In the genomic region with DNA sequence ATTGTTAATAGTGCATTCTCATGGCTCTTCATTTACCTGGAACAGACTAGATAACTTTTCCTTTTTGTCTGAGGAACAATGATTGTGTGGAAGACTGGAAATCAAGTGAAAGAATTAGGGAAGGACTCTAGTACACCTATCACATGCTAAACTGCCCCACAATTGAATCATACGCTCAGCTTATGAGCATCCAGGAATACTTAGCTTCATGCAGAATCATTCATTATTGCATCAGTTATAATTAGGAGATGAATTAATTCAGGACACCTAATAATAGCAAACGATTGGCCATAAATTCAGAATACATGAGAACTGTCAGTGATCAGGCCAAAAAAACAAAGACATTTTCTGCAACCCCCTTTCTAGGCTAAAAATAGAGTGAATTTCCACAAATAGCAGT, we compare ENCODE assay signal across 29 cellular contexts.
"Had no signal": no experiment of that assay in that cellular context is flagged by ENCODE, and none has a peak within 500 bp of the region (broad histone marks: within the 10 kb centered on the region; RNA-seq: fewer than 3 reads in every experiment).

No MANE protein-coding gene starts in this region.

- H3K27me3 Mint-ChIP-seq: stimulated activated memory B cell treated with anti-CD40 and anti-IgM and Interleukin-4, amounts not matched to agents 10 μg/mL and 1 μg/mL and 100 μg/mL, for 72 hours; stimulated activated naive CD8-positive, alpha-beta T cell treated with anti-CD3 and anti-CD28 coated beads, Interleukin-15, amount 100 ng/mL, for 72 hours had no signal

- H3K9me3 Mint-ChIP-seq: nephron; neural progenitor cell; stimulated activated memory B cell treated with anti-CD40 and anti-IgM and Interleukin-4, amounts not matched to agents 10 μg/mL and 1 μg/mL and 100 μg/mL, for 72 hours had no signal

- ATAC-seq: naive thymus-derived CD4-positive, alpha-beta T cell; natural killer cell; pancreas; right cardiac atrium; right lobe of liver; stimulated activated memory B cell treated with anti-CD40 and anti-IgM and Interleukin-4, amounts not matched to agents 10 μg/mL and 1 μg/mL and 100 μg/mL, for 72 hours; stimulated activated naive CD8-positive, alpha-beta T cell treated with anti-CD3 and anti-CD28 coated beads, Interleukin-15, amount 100 ng/mL, for 72 hours; stimulated activated naive CD8-positive, alpha-beta T cell treated with anti-CD3 and anti-CD28 coated beads, Interleukin-15, Interleukin-2, amounts not matched to agents 100 U/mL and 50 U/mL, for 24 hours had no signal

- H3K27ac Mint-ChIP-seq: naive thymus-derived CD4-positive, alpha-beta T cell; natural killer cell; nephron; neural progenitor cell; stimulated activated memory B cell treated with anti-CD40 and anti-IgM and Interleukin-4, amounts not matched to agents 10 μg/mL and 1 μg/mL and 100 μg/mL, for 72 hours; stimulated activated naive CD8-positive, alpha-beta T cell treated with anti-CD3 and anti-CD28 coated beads, Interleukin-15, amount 100 ng/mL, for 72 hours had no signal

- H3K4me3 ChIP-seq: neural progenitor cell, pancreas, prostate gland, right lobe of liver, sigmoid colon, spleen, thoracic aorta, thyroid gland, tibial nerve, upper lobe of left lung, vagina had no signal

- H3K9ac ChIP-seq: neural progenitor cell had no signal

- H3K36me3 Mint-ChIP-seq: naive thymus-derived CD4-positive, alpha-beta T cell; neural progenitor cell; stimulated activated memory B cell treated with anti-CD40 and anti-IgM and Interleukin-4, amounts not matched to agents 10 μg/mL and 1 μg/mL and 100 μg/mL, for 72 hours had no signal

- H3K4me3 Mint-ChIP-seq: naive thymus-derived CD4-positive, alpha-beta T cell; natural killer cell; nephron; neural progenitor cell; stimulated activated memory B cell treated with anti-CD40 and anti-IgM and Interleukin-4, amounts not matched to agents 10 μg/mL and 1 μg/mL and 100 μg/mL, for 72 hours; stimulated activated naive CD8-positive, alpha-beta T cell treated with anti-CD3 and anti-CD28 coated beads, Interleukin-15, amount 100 ng/mL, for 72 hours had no signal

- H3K27ac ChIP-seq: neural progenitor cell, pancreas, prostate gland, right lobe of liver, sigmoid colon, spleen, thoracic aorta, thyroid gland, tibial nerve, upper lobe of left lung, vagina had no signal

- FAIRE-seq: pancreas, small intestine, urothelium cell line had no signal

- H3K9me3 ChIP-seq: pancreas, prostate gland, right lobe of liver, sigmoid colon, spleen, thoracic aorta, thyroid gland, tibial nerve, upper lobe of left lung, vagina had no signal

- H3K4me1 ChIP-seq: pancreas, prostate gland, right lobe of liver, sigmoid colon, spleen, thyroid gland, tibial nerve, upper lobe of left lung, vagina had no signal

- H3K27me3 ChIP-seq: neural progenitor cell, right lobe of liver, sigmoid colon, spleen, thyroid gland, tibial nerve, upper lobe of left lung, vagina had no signal

- H3K4me1 Mint-ChIP-seq: naive thymus-derived CD4-positive, alpha-beta T cell; natural killer cell; nephron; neural progenitor cell; stimulated activated memory B cell treated with anti-CD40 and anti-IgM and Interleukin-4, amounts not matched to agents 10 μg/mL and 1 μg/mL and 100 μg/mL, for 72 hours; stimulated activated naive CD8-positive, alpha-beta T cell treated with anti-CD3 and anti-CD28 coated beads, Interleukin-15, amount 100 ng/mL, for 72 hours had no signal

- DNase-seq: naive thymus-derived CD4-positive, alpha-beta T cell; natural killer cell; occipital lobe; pancreas; right cardiac atrium; right lobe of liver; sigmoid colon; small intestine; spleen; stimulated activated CD4-positive, alpha-beta T cell treated with anti-CD3 and anti-CD28 coated beads, Interleukin-12 subunit alpha, Interleukin-12 subunit beta, amount 100 ng/mL, for 4 hours; stimulated activated CD4-positive, alpha-beta T cell treated with anti-CD3 and anti-CD28 coated beads, Interleukin-1b, Interleukin-23, amount 100 ng/mL, for 48 hours; stimulated activated CD4-positive, alpha-beta T cell treated with anti-CD3 and anti-CD28 coated beads, Interleukin-4, amount 100 ng/mL, for 1 hour; stimulated activated CD4-positive, alpha-beta T cell treated with anti-CD3 and anti-CD28 coated beads, Interleukin-4, amount 100 ng/mL, for 4 hours; stimulated activated CD8-positive, alpha-beta memory T cell treated with anti-CD3 and anti-CD28 coated beads, Interleukin-4, amount 100 ng/mL, for 48 hours; stimulated activated naive CD4-positive, alpha-beta T cell; stimulated activated naive CD8-positive, alpha-beta T cell treated with anti-CD3 and anti-CD28 coated beads, Interleukin-15, amount 100 ng/mL, for 72 hours; stimulated activated naive CD8-positive, alpha-beta T cell treated with anti-CD3 and anti-CD28 coated beads, Interleukin-15, Interleukin-2, amounts not matched to agents 100 U/mL and 50 U/mL, for 24 hours; substantia nigra; thyroid gland; trophoblast cell; upper lobe of left lung had no signal

- H3K36me3 ChIP-seq: neural progenitor cell, pancreas, prostate gland, right lobe of liver, sigmoid colon, spleen, thoracic aorta, thyroid gland, tibial nerve, upper lobe of left lung, vagina had no signal
